In genomic region chr11:118008271-118008903, GRCh38 we compare ENCODE assay signal across 12 cellular contexts. TPM values are rescaled to one million over a fixed set of nuclear protein-coding genes. Genes with fewer than 3 reads are reported as not detected.
DNase-seq lines count a peak whose midpoint lies in the region; TF ChIP-seq lines count a peak whose summit lies in the region.
"Had no signal": no experiment of that assay in that cellular context is flagged by ENCODE, and none has a peak within 500 bp of the region (broad histone marks: within the 10 kb centered on the region; RNA-seq: fewer than 3 reads in every experiment).

No MANE protein-coding gene starts in this region.

- no peak for TF ChIP-seq CTCF in OCI-LY3 (IDR thresholded peaks at IDR 0.05; ENCODE audit: low read depth, low read length)
- no peak for TF ChIP-seq CTCF in esophagus muscularis mucosa (IDR thresholded peaks at IDR 0.05)
- TF ChIP-seq CTCF in stomach (IDR thresholded peaks at IDR 0.05), result no peak
- no peak for TF ChIP-seq CTCF in coronary artery (IDR thresholded peaks at IDR 0.05)

- H3K27me3 ChIP-seq in OCI-LY3 (ENCODE audit: low read depth, low read length) (no peaks in the 10 kb centered on the region), esophagus muscularis mucosa (no peaks in the 10 kb centered on the region), stomach (no peaks in the 10 kb centered on the region)

- TF ChIP-seq EP300 in esophagus muscularis mucosa (IDR thresholded peaks at IDR 0.05), result no peak
- TF ChIP-seq EP300 in stomach (IDR thresholded peaks at IDR 0.05), result no peak

- peak overlapping the region; percentile 69 for H3K4me2 ChIP-seq in OCI-LY3 (ENCODE audit: low read length)

- H4K20me1 ChIP-seq in OCI-LY3 (ENCODE audit: insufficient read depth, low read length), result no peaks in the 10 kb centered on the region

- H3K36me3 ChIP-seq in OCI-LY3 (replicated peaks; ENCODE audit: low read depth, low read length), result peaks cover 8% of the 10 kb centered on the region
- no peaks in the 10 kb centered on the region for H3K36me3 ChIP-seq in esophagus muscularis mucosa
- no peaks in the 10 kb centered on the region for H3K36me3 ChIP-seq in stomach

- no peaks in the 10 kb centered on the region for H3K27me3 Mint-ChIP-seq in activated naive CD4-positive, alpha-beta T cell treated with anti-CD3 and anti-CD28 coated beads, Interleukin-2, amount 50 U/mL, for 24 hours

- DNase-seq in activated naive CD4-positive, alpha-beta T cell (lab: John Stamatoyannopoulos, UW), result no peak
- DNase-seq in esophagus muscularis mucosa (ENCODE audit: extremely low spot score), result peak; percentile 57
- DNase-seq in stomach, result no peak
- no peak for DNase-seq in coronary artery (ENCODE audit: low spot score)
- no peak for DNase-seq in amygdala (lab: John Stamatoyannopoulos, UW)
- no peak for DNase-seq in stimulated activated CD4-positive, alpha-beta T cell treated with anti-CD3 and anti-CD28 coated beads, Interleukin-12 subunit alpha, Interleukin-12 subunit beta, amount 100 ng/mL, for 4 hours
- DNase-seq: activated naive CD4-positive, alpha-beta T cell treated with anti-CD3 and anti-CD28 coated beads, Interleukin-2, amount 50 U/mL, for 16 hours; GDM1; NCI-H1417 treated with DMSO at 0.1 percent for 48 hours; posterior cingulate gyrus had no signal

- peaks cover 95% of the 10 kb centered on the region for H3K4me1 Mint-ChIP-seq in activated naive CD4-positive, alpha-beta T cell treated with anti-CD3 and anti-CD28 coated beads, Interleukin-2, amount 50 U/mL, for 24 hours

- intact Hi-C loops in esophagus muscularis mucosa (cut with DNase I) (no loop called here), stomach (cut with DNase I; ENCODE audit: low total_unique reads) (no loop called here)

- H3K27ac ChIP-seq in OCI-LY3 (ENCODE audit: low read length), result peak overlapping the region; percentile 95
- H3K27ac ChIP-seq in esophagus muscularis mucosa (replicated peaks in 1 of 4), result peak overlapping the region in 2 of 4 donors; percentile 18 to 27
- H3K27ac ChIP-seq in stomach, result peak overlapping the region in 4 of 5 donors; percentile 55 to 79 (median 66)
- H3K27ac ChIP-seq in coronary artery, result peak overlapping the region in 1 of 2 donors; percentile 56

- H3K4me3 Mint-ChIP-seq in activated naive CD4-positive, alpha-beta T cell treated with anti-CD3 and anti-CD28 coated beads, Interleukin-2, amount 50 U/mL, for 24 hours, result peak overlapping the region; percentile 56

- peak overlapping the region; percentile 80 for H3K27ac Mint-ChIP-seq in activated naive CD4-positive, alpha-beta T cell treated with anti-CD3 and anti-CD28 coated beads, Interleukin-2, amount 50 U/mL, for 24 hours

- peaks cover 92% of the 10 kb centered on the region for H3K4me1 ChIP-seq in OCI-LY3 (ENCODE audit: low read length)
- peaks cover 0 to 8% (median 4%) of the 10 kb centered on the region in 4 donors for H3K4me1 ChIP-seq in esophagus muscularis mucosa
- H3K4me1 ChIP-seq in stomach, result peaks cover 0 to 42% (median 9%) of the 10 kb centered on the region in 4 donors

- 72% methylated on average over 4 of the region's 4 CpGs for WGBS in esophagus muscularis mucosa
- 64 to 78% (median 75%) methylated on average over 4 of the region's 4 CpGs for WGBS in stomach, 5 donors

- H3K4me3 ChIP-seq in OCI-LY3 (ENCODE audit: low read length) (no peak overlapping the region), esophagus muscularis mucosa (no peak overlapping the region), stomach (no peak overlapping the region), coronary artery (no peak overlapping the region)

- no peak overlapping the region for H2AFZ ChIP-seq in OCI-LY3 (ENCODE audit: low read depth, low read length)

- no peak for TF ChIP-seq POLR2A in esophagus muscularis mucosa (IDR thresholded peaks at IDR 0.05; ENCODE audit: low read depth)
- TF ChIP-seq POLR2A in stomach (IDR thresholded peaks at IDR 0.05), result no peak

- H3K36me3 Mint-ChIP-seq in activated naive CD4-positive, alpha-beta T cell treated with anti-CD3 and anti-CD28 coated beads, Interleukin-2, amount 50 U/mL, for 24 hours, result peaks cover 4% of the 10 kb centered on the region

- H3K9me3 Mint-ChIP-seq in activated naive CD4-positive, alpha-beta T cell treated with anti-CD3 and anti-CD28 coated beads, Interleukin-2, amount 50 U/mL, for 24 hours, result peaks cover 9% of the 10 kb centered on the region

- H3K79me2 ChIP-seq in OCI-LY3 (ENCODE audit: low read length), result no peaks in the 10 kb centered on the region

- peak overlapping the region; percentile 97 for H3K9ac ChIP-seq in OCI-LY3 (ENCODE audit: low read length)

- H3K9me3 ChIP-seq in OCI-LY3 (ENCODE audit: insufficient read depth, low read length), result no peaks in the 10 kb centered on the region
- peaks cover 0 to 6% (median 0%) of the 10 kb centered on the region in 4 donors for H3K9me3 ChIP-seq in esophagus muscularis mucosa
- peaks cover 0 to 6% (median 3%) of the 10 kb centered on the region in 4 donors for H3K9me3 ChIP-seq in stomach

RNA-seq across cellular contexts. Expression of gene IL10RA, which starts 22.2 kb away (rescaled TPM):
- total RNA-seq in esophagus muscularis mucosa, result 10 to 100 TPM; 14.3 to 34.9 (median 20.9) TPM
- total RNA-seq in stomach, result 100 to 1,000 TPM in 1 of 5 donors, 10 to 100 TPM in 3, 1 to 10 TPM in 1; 5.4 to 190 (median 18.7) TPM
- 1 to 10 TPM; 2.1 to 4.2 (median 3.2) TPM for polyA plus RNA-seq in stomach
